ENCODE assay signal across 18 cellular contexts in genomic region chr20:39778847-39779641, GRCh38.
A peak's percentile ranks its signal among the peaks of the same experiment; 100 is the strongest.
DNase-seq lines count a peak whose midpoint lies in the region; ATAC-seq, FAIRE-seq and TF ChIP-seq lines count a peak whose summit lies in the region.
"Had no signal": no experiment of that assay in that cellular context is flagged by ENCODE, and none has a peak within 500 bp of the region (broad histone marks: within the 10 kb centered on the region; RNA-seq: fewer than 3 reads in every experiment).

No MANE protein-coding gene starts in this region.

- CTCF ChIA-PET in AG04449 (lab: Yijun Ruan, JAX) (interaction anchor here (1.9 kb wide), 1 partner anchor 95 kb away, joined by 10 read pairs; no protein-coding TSS in a partner anchor), GM12878 (lab: Yijun Ruan, JAX) (interaction anchor here (2.5 kb wide), 1 partner anchor 95 kb away, joined by 11 read pairs; no protein-coding TSS in a partner anchor), HepG2 (lab: Yijun Ruan, JAX; ENCODE audit: low intra/inter-chr PET ratio, low total read pairs) (no interaction called here)

- TF ChIP-seq POLR2A in GM12878 (IDR thresholded peaks at IDR 0.05; ENCODE audit: low read depth, low read length), result no peak
- no peak for TF ChIP-seq POLR2A in HepG2 (IDR thresholded peaks at IDR 0.05; ENCODE audit: insufficient read depth in 1 of 2, low read depth in 2 of 2, low read length in 2 of 2)

- no peak for TF ChIP-seq RAD21 in GM12878 (IDR thresholded peaks at IDR 0.05; ENCODE audit: insufficient read depth, low read depth, low read length)
- no peak for TF ChIP-seq RAD21 in HepG2 (CRISPR knock-in tag; IDR thresholded peaks at IDR 0.05)

- TF ChIP-seq CTCF in AG04449 (IDR thresholded peaks at IDR 0.05; ENCODE audit: insufficient read depth, low read length, missing control alignments) (peak; percentile 14), GM12878 (IDR thresholded peaks at IDR 0.05 in 2 of 3, conservative IDR thresholded peaks at IDR 0.05 in 1 of 3; ENCODE audit: control insufficient read depth in 2 of 3, extremely low read depth in 1 of 3, insufficient read depth in 1 of 3, low read depth in 3 of 3, low read length in 3 of 3) (peak in 1 of 3 experiments; percentile 28; a peak in 2 of 6 replicates), left lung (IDR thresholded peaks at IDR 0.05) (no peak), HepG2 (CRISPR knock-in tag; IDR thresholded peaks at IDR 0.05) (no peak), ascending aorta (IDR thresholded peaks at IDR 0.05) (no peak)

- SMC1A ChIA-PET in GM12878 (lab: Charles Lee; ENCODE audit: uncharacterized antibody, unreplicated experiment), result interaction anchor here (0.8 to 1.7 kb wide), 7 partner anchors 8 to 104 kb away, joined by 3 to 6 read pairs (median 5); no protein-coding TSS in a partner anchor

- in situ Hi-C loops in GM23248 (cut with MboI), result no loop called here
- in situ Hi-C loops in GM12878 (cut with MboI), result no loop called here
- in situ Hi-C loops in HepG2 (cut with HindIII; ENCODE audit: extremely low pct_ligation_motif_present, low pct_unique_long_range_greater_than_20kb), result no loop called here

- H3K4me1 ChIP-seq in GM23248 (ENCODE audit: insufficient read depth) (no peaks in the 10 kb centered on the region; the same call in 1 of the 2 replicates), GM12878 (ENCODE audit: control insufficient read depth, insufficient read depth, low read length) (no peaks in the 10 kb centered on the region), left lung (no peaks in the 10 kb centered on the region), HepG2 (ENCODE audit: insufficient read depth, low read length) (no peaks in the 10 kb centered on the region), ascending aorta (peaks cover 0 to 8% of the 10 kb centered on the region in 2 donors)
- H3K4me1 ChIP-seq: A549, SJSA1, transverse colon had no signal

- RAD21 ChIA-PET in GM12878 (lab: Charles Lee; ENCODE audit: unreplicated experiment), result interaction anchor here (1.2 to 1.9 kb wide), 4 partner anchors 27 to 118 kb away, joined by 3 to 9 read pairs (median 6); no protein-coding TSS in a partner anchor

- H3K9me3 ChIP-seq in GM23248 (ENCODE audit: low read depth) (no peaks in the 10 kb centered on the region), GM12878 (replicated peaks; ENCODE audit: control insufficient read depth, insufficient read depth, low read length) (no peaks in the 10 kb centered on the region; the same call in 2 of the 3 replicates), left lung (peaks cover 0 to 4% of the 10 kb centered on the region in 2 donors), HepG2 (ENCODE audit: low read length) (peaks cover 86% of the 10 kb centered on the region), ascending aorta (no peaks in the 10 kb centered on the region)
- H3K9me3 ChIP-seq: A549, SJSA1, transverse colon had no signal

- H3F3A ChIP-seq in GM23248 (ENCODE audit: insufficient read depth), result 0 out of 2 replicates have a peak, but pooled peaks cover 9% of the 10 kb centered on the region

- ATAC-seq in GM12878, result peak; percentile 45
- ATAC-seq in left lung, result peak; percentile 33
- ATAC-seq in HepG2, result no peak
- ATAC-seq: A549 had no signal

- intact Hi-C loops in GM12878 (cut with micrococcal nuclease; ENCODE audit: unreplicated experiment) (loop anchor here (10.0 kb wide), 1 partner anchor 96 kb away; no protein-coding TSS in a partner anchor), left lung (cut with DNase I) (no loop called here), HepG2 (cut with micrococcal nuclease; ENCODE audit: unreplicated experiment) (no loop called here), ascending aorta (cut with DNase I) (no loop called here)

- WGBS in GM23248 (ENCODE audit: low coverage in 1 of 2, low lambda C conversion rate in 2 of 2, missing lambda C conversion rate in 2 of 2), 2 experiments, result 50 to 62% methylated on average over 5 of the region's 5 CpGs
- 21% methylated on average over 5 of the region's 5 CpGs for WGBS in GM12878 (ENCODE audit: insufficient coverage, insufficient replicate concordance, low lambda C conversion rate, missing lambda C conversion rate)
- 14% methylated on average over 5 of the region's 5 CpGs for WGBS in HepG2 (ENCODE audit: low lambda C conversion rate)

- H2AFZ ChIP-seq in GM23248, result no peak overlapping the region
- H2AFZ ChIP-seq in GM12878 (ENCODE audit: control insufficient read depth, low read depth, low read length), result no peak overlapping the region
- no peak overlapping the region for H2AFZ ChIP-seq in HepG2 (ENCODE audit: low read length)

- no peak overlapping the region for H3K27ac ChIP-seq in GM23248
- no peak overlapping the region for H3K27ac ChIP-seq in GM12878 (ENCODE audit: control insufficient read depth, insufficient read depth)
- no peak overlapping the region for H3K27ac ChIP-seq in left lung
- no peak overlapping the region for H3K27ac ChIP-seq in HepG2 (ENCODE audit: extremely low read length, insufficient read depth, low read length)
- no peak overlapping the region for H3K27ac ChIP-seq in ascending aorta
- H3K27ac ChIP-seq: A549, SJSA1, transverse colon had no signal

- no peaks in the 10 kb centered on the region for H3K36me3 ChIP-seq in GM23248 (ENCODE audit: low read depth)
- H3K36me3 ChIP-seq in GM12878 (ENCODE audit: control insufficient read depth in 2 of 2, insufficient read depth in 2 of 2, low read length in 1 of 2), result no peaks in the 10 kb centered on the region
- no peaks in the 10 kb centered on the region for H3K36me3 ChIP-seq in left lung
- no peaks in the 10 kb centered on the region for H3K36me3 ChIP-seq in HepG2 (replicated peaks in 1 of 2; ENCODE audit: control insufficient read depth in 1 of 2, insufficient read depth in 2 of 2, low read length in 2 of 2)
- no peaks in the 10 kb centered on the region for H3K36me3 ChIP-seq in ascending aorta
- H3K36me3 ChIP-seq: SJSA1, transverse colon had no signal

- no TSS peak for BruUV-seq in GM12878 (replicated peaks; lab: Mats Ljungman, UMichigan)
- no TSS peak for BruUV-seq in HepG2 (replicated peaks; lab: Mats Ljungman, UMichigan)

- H4K20me1 ChIP-seq in GM23248 (ENCODE audit: insufficient read depth) (no peaks in the 10 kb centered on the region), GM12878 (ENCODE audit: control insufficient read depth, insufficient read depth) (no peaks in the 10 kb centered on the region), HepG2 (ENCODE audit: insufficient read depth, low read length) (no peaks in the 10 kb centered on the region)

- no peak overlapping the region for H3K4me2 ChIP-seq in GM23248 (ENCODE audit: unreplicated experiment)
- no peak overlapping the region for H3K4me2 ChIP-seq in GM12878 (ENCODE audit: control insufficient read depth, insufficient read depth)
- H3K4me2 ChIP-seq in HepG2 (ENCODE audit: low read depth, low read length), result no peak overlapping the region
- H3K4me2 ChIP-seq: A549 had no signal

- H3K9ac ChIP-seq in GM23248 (no peak overlapping the region), GM12878 (ENCODE audit: control insufficient read depth, insufficient read depth, low read length) (no peak overlapping the region), HepG2 (ENCODE audit: insufficient read depth, low read depth, low read length) (no peak overlapping the region)

- TF ChIP-seq EP300 in GM12878 (IDR thresholded peaks at IDR 0.05; ENCODE audit: borderline replicate concordance in 1 of 2, control insufficient read depth in 1 of 2, low read depth in 2 of 2, low read length in 2 of 2) (no peak), HepG2 (IDR thresholded peaks at IDR 0.05; ENCODE audit: low read depth in 2 of 2, low read length in 2 of 2) (no peak), HepG2 (CRISPR knock-in tag; IDR thresholded peaks at IDR 0.05; ENCODE audit: borderline replicate concordance) (no peak)

- H3K4me3 ChIP-seq in AG04449 (ENCODE audit: low read depth, low read length) (no peak overlapping the region), GM23248 (no peak overlapping the region), GM12878 (no peak overlapping the region), left lung (no peak overlapping the region), HepG2 (replicated peaks in 1 of 3; ENCODE audit: insufficient read depth in 1 of 3, low read depth in 2 of 3, low read length in 3 of 3) (no peak overlapping the region), ascending aorta (no peak overlapping the region)
- H3K4me3 ChIP-seq: A549, SJSA1, transverse colon had no signal

- H3K27me3 ChIP-seq in GM23248 (replicated peaks; ENCODE audit: insufficient read depth) (peaks cover 2% of the 10 kb centered on the region; the same call in 1 of the 2 replicates), GM12878 (replicated peaks in 1 of 2; ENCODE audit: control insufficient read depth in 2 of 2, insufficient read depth in 2 of 2, low read length in 1 of 2) (no peaks in the 10 kb centered on the region), left lung (no peaks in the 10 kb centered on the region), HepG2 (ENCODE audit: control insufficient read depth in 1 of 2, insufficient read depth in 2 of 2, low read length in 2 of 2) (no peaks in the 10 kb centered on the region), ascending aorta (no peaks in the 10 kb centered on the region)
- H3K27me3 ChIP-seq: SJSA1, transverse colon had no signal

- POLR2A ChIA-PET in AG04449 (lab: Yijun Ruan, JAX), result no interaction called here
- POLR2A ChIA-PET in GM12878 (lab: Charles Lee), result no interaction called here
- POLR2A ChIA-PET in HepG2 (lab: Yijun Ruan, JAX), result no interaction called here

- H3K79me2 ChIP-seq in GM23248 (ENCODE audit: insufficient read depth), result no peaks in the 10 kb centered on the region
- H3K79me2 ChIP-seq in GM12878 (ENCODE audit: control insufficient read depth, insufficient read depth, low read length), result no peaks in the 10 kb centered on the region
- H3K79me2 ChIP-seq in HepG2 (ENCODE audit: insufficient read depth, low read length), result no peaks in the 10 kb centered on the region

- H3K9me2 ChIP-seq in GM23248 (ENCODE audit: insufficient read depth), result no peaks in the 10 kb centered on the region

- DNase-seq in AG04449 (ENCODE audit: low read depth, low spot score), result no peak
- peak; percentile 24 for DNase-seq in GM23248
- no peak for DNase-seq in GM12878 (ENCODE audit: low read depth, low spot score)
- no peak for DNase-seq in left lung
- no peak for DNase-seq in foreskin melanocyte
- no peak for DNase-seq in HepG2 (ENCODE audit: low spot score)
- no peak for DNase-seq in NCI-H1436 treated with DMSO at 0.1 percent for 48 hours (lab: John Stamatoyannopoulos, UW)
- no peak for DNase-seq in ascending aorta (ENCODE audit: low spot score in 2 of 2)
- DNase-seq: activated CD4-positive, alpha-beta T cell treated with anti-CD3 and anti-CD28 coated beads for 48 hours; activated naive CD4-positive, alpha-beta T cell treated with anti-CD3 and anti-CD28 coated beads, Interleukin-2, amount 50 U/mL, for 16 hours; COR-L47; NCI-H1694; NCI-H446; T-helper 9 cell; transverse colon had no signal

- no peak for FAIRE-seq in GM12878 (lab: Jason Lieb, UNC)
- no peak for FAIRE-seq in HepG2 (lab: Jason Lieb, UNC)
- FAIRE-seq: A549, G401.6 had no signal

TF ChIP-seq in GM12878, 131 proteins besides CTCF, POLR2A, EP300 and RAD21 (continues in another document):
- TF ChIP-seq POLR2AphosphoS2 (IDR thresholded peaks at IDR 0.05; ENCODE audit: low read depth, low read length) (no peak), PAX8 (IDR thresholded peaks at IDR 0.05) (no peak)

TF ChIP-seq in HepG2, 621 proteins besides CTCF, POLR2A, EP300 and RAD21 (continues in another document):
- TF ChIP-seq MEIS1 (CRISPR knock-in tag; IDR thresholded peaks at IDR 0.05; ENCODE audit: borderline replicate concordance), result no peak
